Comparison of ENCODE assay signal across 23 cellular contexts in genomic region chr9:6884101-6884500, GRCh38.
"Had no signal": no experiment of that assay in that cellular context is flagged by ENCODE, and none has a peak within 500 bp of the region (broad histone marks: within the 10 kb centered on the region; RNA-seq: fewer than 3 reads in every experiment).

No MANE protein-coding gene starts in this region.

- H3K9me3 Mint-ChIP-seq: activated CD8-positive, alpha-beta T cell treated with anti-CD3 and anti-CD28 coated beads for 36 hours; activated naive CD8-positive, alpha-beta T cell treated with anti-CD3 and anti-CD28 coated beads, Interleukin-2, amount 10 ng/mL, durations not matched to agents 7 days and 5 days; central memory CD8-positive, alpha-beta T cell; IgD-negative memory B cell had no signal

- ATAC-seq: activated CD8-positive, alpha-beta T cell treated with anti-CD3 and anti-CD28 coated beads for 36 hours; PC-3; T-helper 17 cell had no signal

- H3K4me3 ChIP-seq: adrenal gland had no signal

- H3K27ac ChIP-seq: adrenal gland, KMS-11, VCaP had no signal

- H3K27me3 ChIP-seq: adrenal gland had no signal

- H3K4me1 ChIP-seq: adrenal gland had no signal

- DNase-seq: activated CD4-positive, CD25-positive, alpha-beta regulatory T cell; activated CD8-positive, alpha-beta memory T cell treated with anti-CD3 and anti-CD28 coated beads, Interleukin-2, amount 50 U/mL, for 4 hours; activated CD8-positive, alpha-beta T cell treated with anti-CD3 and anti-CD28 coated beads for 36 hours; activated naive CD4-positive, alpha-beta T cell treated with anti-CD3 and anti-CD28 coated beads, Interleukin-2, amount 50 U/mL, for 16 hours; activated naive CD8-positive, alpha-beta T cell treated with anti-CD3 and anti-CD28 coated beads, Interleukin-2, amount 10 ng/mL, durations not matched to agents 7 days and 5 days; adrenal gland; anterior cingulate cortex; cortex of kidney; NCI-H1105; NCI-H1436; NCI-H1694 treated with DMSO at 0.1 percent for 48 hours; NCI-H2081 treated with DMSO at 0.1 percent for 48 hours; NCI-H2171 treated with DMSO at 0.1 percent for 48 hours; NCI-H510A; NCI-H526 treated with DMSO at 0.1 percent for 48 hours; PC-3; SHP77 treated with DMSO at 0.1 percent for 48 hours; T-helper 17 cell; T1000 had no signal

- H3K9ac ChIP-seq: KMS-11 had no signal

- H3K27me3 Mint-ChIP-seq: activated CD8-positive, alpha-beta T cell treated with anti-CD3 and anti-CD28 coated beads for 36 hours; activated naive CD8-positive, alpha-beta T cell treated with anti-CD3 and anti-CD28 coated beads, Interleukin-2, amount 10 ng/mL, durations not matched to agents 7 days and 5 days; central memory CD8-positive, alpha-beta T cell; IgD-negative memory B cell; T-helper 17 cell had no signal

- H3K36me3 ChIP-seq: adrenal gland had no signal

- H3K27ac Mint-ChIP-seq: activated CD8-positive, alpha-beta T cell treated with anti-CD3 and anti-CD28 coated beads for 36 hours; activated naive CD8-positive, alpha-beta T cell treated with anti-CD3 and anti-CD28 coated beads, Interleukin-2, amount 10 ng/mL, durations not matched to agents 7 days and 5 days; IgD-negative memory B cell; T-helper 17 cell had no signal

- H3K4me2 ChIP-seq: KMS-11 had no signal

- H3K4me3 Mint-ChIP-seq: activated CD8-positive, alpha-beta T cell treated with anti-CD3 and anti-CD28 coated beads for 36 hours; activated naive CD8-positive, alpha-beta T cell treated with anti-CD3 and anti-CD28 coated beads, Interleukin-2, amount 10 ng/mL, durations not matched to agents 7 days and 5 days; central memory CD8-positive, alpha-beta T cell; IgD-negative memory B cell; T-helper 17 cell had no signal

- H3K9me3 ChIP-seq: adrenal gland had no signal
